Comparison of ENCODE assay signal across 35 cellular contexts in the genomic region with DNA sequence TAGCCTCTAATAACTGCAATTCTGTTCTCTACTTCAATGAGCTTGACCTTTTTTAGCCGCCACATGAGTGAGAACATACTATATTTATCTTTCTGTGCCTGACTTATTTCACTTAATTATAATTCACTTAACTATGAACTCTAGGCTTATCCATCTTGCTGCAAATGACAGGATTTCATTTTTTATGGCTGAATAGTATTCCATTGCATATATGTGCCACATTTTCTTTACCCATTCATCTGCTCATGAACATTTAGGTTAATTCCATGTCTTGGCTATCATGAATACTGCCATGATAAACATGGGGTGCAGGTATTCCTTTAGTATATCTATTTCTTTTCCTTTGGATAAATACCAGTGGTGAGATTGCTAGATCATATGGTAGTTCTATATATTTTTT.
"Had no signal": no experiment of that assay in that cellular context is flagged by ENCODE, and none has a peak within 500 bp of the region (broad histone marks: within the 10 kb centered on the region; RNA-seq: fewer than 3 reads in every experiment).

No MANE protein-coding gene starts in this region.

- DNase-seq: Karpas-422, Kasumi-1, MG63, MM.1S, MV-4-11, NCI-H1048, NCI-H1092, NCI-H1092 treated with DMSO at 0.1 percent for 48 hours, NCI-H1105, NCI-H1105 treated with DMSO at 0.1 percent for 48 hours, NCI-H1417, NCI-H1417 treated with DMSO at 0.1 percent for 48 hours, NCI-H1436, NCI-H1436 treated with DMSO at 0.1 percent for 48 hours, NCI-H146, NCI-H1694, NCI-H1694 treated with DMSO at 0.1 percent for 48 hours, NCI-H187, NCI-H187 treated with DMSO at 0.1 percent for 48 hours, NCI-H1930, NCI-H2029, NCI-H2029 treated with DMSO at 0.1 percent for 48 hours, NCI-H2081, NCI-H2081 treated with DMSO at 0.1 percent for 48 hours, NCI-H2107, NCI-H2171, NCI-H2171 treated with DMSO at 0.1 percent for 48 hours, NCI-H2227 treated with DMSO at 0.1 percent for 48 hours, NCI-H226, NCI-H345, NCI-H446, NCI-H446 treated with DMSO at 0.1 percent for 48 hours, NCI-H510A, NCI-H510A treated with DMSO at 0.1 percent for 48 hours had no signal

- H3K27me3 ChIP-seq: MG63 had no signal

- H3K4me2 ChIP-seq: KMS-11 had no signal

- H3K9ac ChIP-seq: KMS-11 had no signal

- H3K4me3 ChIP-seq: MG63 had no signal

- H3K27ac ChIP-seq: KMS-11 had no signal
